In genomic region chr3:169931747-169932520, GRCh38 we compare ENCODE assay signal across 11 cellular contexts. TPM values are rescaled to one million over a fixed set of nuclear protein-coding genes. Genes with fewer than 3 reads are reported as not detected.
DNase-seq lines count a peak whose midpoint lies in the region; ATAC-seq, FAIRE-seq and TF ChIP-seq lines count a peak whose summit lies in the region.
"Had no signal": no experiment of that assay in that cellular context is flagged by ENCODE, and none has a peak within 500 bp of the region (broad histone marks: within the 10 kb centered on the region; RNA-seq: fewer than 3 reads in every experiment).

No MANE protein-coding gene starts in this region.

- H3K27ac ChIP-seq in Peyer's patch (peak overlapping the region in 2 of 4 donors; percentile 40 to 67), right cardiac atrium (ENCODE audit: low read length) (no peak overlapping the region), esophagus muscularis mucosa (replicated peaks in 1 of 4) (no peak overlapping the region)

- H3K27me3 ChIP-seq in Peyer's patch, result no peaks in the 10 kb centered on the region
- H3K27me3 ChIP-seq in H7 (ENCODE audit: control insufficient read depth, insufficient read depth, low read length), result no peaks in the 10 kb centered on the region; the same call in 1 of the 2 replicates
- no peaks in the 10 kb centered on the region for H3K27me3 ChIP-seq in right cardiac atrium (ENCODE audit: control insufficient read depth, insufficient read depth)
- H3K27me3 ChIP-seq in esophagus muscularis mucosa, result peaks cover 0 to 12% (median 0%) of the 10 kb centered on the region in 4 donors

- DNase-seq in GM12892 (ENCODE audit: insufficient read length) (peak; percentile 39), Peyer's patch (peak in 2 of 3 donors; percentile 85 to 86), H7 (no peak), right cardiac atrium (no peak), esophagus muscularis mucosa (ENCODE audit: extremely low spot score) (no peak)
- no peak for DNase-seq in stimulated activated naive CD4-positive, alpha-beta T cell treated with Interleukin-2 at 50 U/mL for 16 hours (lab: John Stamatoyannopoulos, UW)
- DNase-seq: activated gamma-delta T cell treated with Interleukin-2 at 50 U/mL for 16 hours; CD8-positive, alpha-beta memory T cell; NCI-H524 treated with DMSO at 0.1 percent for 48 hours had no signal

- H3K4me3 ChIP-seq in Peyer's patch (peak overlapping the region in 1 of 4 donors; percentile 6), H7 (ENCODE audit: insufficient read depth, low read depth, low read length) (no peak overlapping the region), right cardiac atrium (ENCODE audit: low read length) (no peak overlapping the region), esophagus muscularis mucosa (no peak overlapping the region)

- H3K9me3 ChIP-seq in Peyer's patch (no peaks in the 10 kb centered on the region), right cardiac atrium (ENCODE audit: control insufficient read depth, low read length) (no peaks in the 10 kb centered on the region), esophagus muscularis mucosa (no peaks in the 10 kb centered on the region)

- no peaks in the 10 kb centered on the region for H3K36me3 ChIP-seq in Peyer's patch
- no peaks in the 10 kb centered on the region for H3K36me3 ChIP-seq in H7 (replicated peaks; ENCODE audit: control insufficient read depth, insufficient read depth, low read length)
- H3K36me3 ChIP-seq in esophagus muscularis mucosa, result no peaks in the 10 kb centered on the region

- intact Hi-C loops in right cardiac atrium (cut with DNase I) (no loop called here), esophagus muscularis mucosa (cut with DNase I) (no loop called here)

- ATAC-seq in GM19455 (IDR thresholded peaks at IDR 0.05; ENCODE audit: unreplicated experiment) (peak; percentile 94), HG03025 (IDR thresholded peaks at IDR 0.05; ENCODE audit: low FRiP score, unreplicated experiment) (peak; percentile 95), right cardiac atrium (no peak)

- peaks cover 0 to 7% (median 3%) of the 10 kb centered on the region in 4 donors for H3K4me1 ChIP-seq in Peyer's patch
- H3K4me1 ChIP-seq in right cardiac atrium (ENCODE audit: control insufficient read depth, insufficient read depth, low read length), result no peaks in the 10 kb centered on the region
- H3K4me1 ChIP-seq in esophagus muscularis mucosa, result no peaks in the 10 kb centered on the region

- no peak for TF ChIP-seq EP300 in esophagus muscularis mucosa (IDR thresholded peaks at IDR 0.05)

- WGBS in right cardiac atrium, result 75% methylated on average over 14 of the region's 14 CpGs
- 83% methylated on average over 14 of the region's 14 CpGs for WGBS in esophagus muscularis mucosa

- TF ChIP-seq CTCF in Peyer's patch (IDR thresholded peaks at IDR 0.05) (no peak), esophagus muscularis mucosa (IDR thresholded peaks at IDR 0.05) (no peak)

- peak; percentile 30; the same call in 1 of the 2 replicates for TF ChIP-seq POLR2A in GM12892 (IDR thresholded peaks at IDR 0.05; ENCODE audit: low read depth, low read length)
- TF ChIP-seq POLR2A in Peyer's patch (IDR thresholded peaks at IDR 0.05), result no peak
- TF ChIP-seq POLR2A in esophagus muscularis mucosa (IDR thresholded peaks at IDR 0.05; ENCODE audit: low read depth), result no peak

- peak; percentile 99 for FAIRE-seq in GM12892 (lab: Jason Lieb, UNC)

RNA-seq across cellular contexts. Expression of gene SAMD7, which starts 20.6 kb away (rescaled TPM):
- not detected for polyA plus RNA-seq in GM12892 (2012; ENCODE audit: missing spikeins)
- not detected for total RNA-seq in Peyer's patch
- total RNA-seq in H7 (2014; rRNA removed; shearing (Covaris generic)), result not detected in 2 replicates
- total RNA-seq in right cardiac atrium, result not detected
- polyA plus RNA-seq in right cardiac atrium, result not detected
- total RNA-seq in esophagus muscularis mucosa, result not detected
- total RNA-seq: CD8-positive, alpha-beta memory T cell had no signal
- polyA plus RNA-seq: CD8-positive, alpha-beta memory T cell had no signal

RNA-seq across cellular contexts. Expression of gene SEC62, which starts 34.7 kb away (rescaled TPM):
- polyA plus RNA-seq in GM12892 (2012; ENCODE audit: missing spikeins), result 58.3 TPM
- total RNA-seq in Peyer's patch (10 to 100 TPM; 33.2 to 96.6 (median 36.8) TPM), right cardiac atrium (10 to 100 TPM; 90.0 to 99.7 (median 97.2) TPM), esophagus muscularis mucosa (10 to 100 TPM; 65.6 to 71.8 (median 69.3) TPM)
- 11.9 and 15.7 TPM in 2 replicates for total RNA-seq in H7 (2014; rRNA removed; shearing (Covaris generic))
- 45.0 TPM for polyA plus RNA-seq in right cardiac atrium

Comparison
In these comparisons a context has a peak if more than half of its experiments do, and no peak if none do; other contexts are left out.
1. DNase-seq: peak in GM12892 (single experiment) and Peyer's patch (2 of 3); none in H7 (single experiment), right cardiac atrium (0 of 3), esophagus muscularis mucosa (single experiment) and stimulated activated naive CD4-positive, alpha-beta T cell treated with Interleukin-2 at 50 U/mL for 16 hours (single experiment).
2. ATAC-seq: peak in GM19455 (single experiment) and HG03025 (single experiment); none in right cardiac atrium (0 of 2).